ENCODE assay signal across 18 cellular contexts in the genomic region with DNA sequence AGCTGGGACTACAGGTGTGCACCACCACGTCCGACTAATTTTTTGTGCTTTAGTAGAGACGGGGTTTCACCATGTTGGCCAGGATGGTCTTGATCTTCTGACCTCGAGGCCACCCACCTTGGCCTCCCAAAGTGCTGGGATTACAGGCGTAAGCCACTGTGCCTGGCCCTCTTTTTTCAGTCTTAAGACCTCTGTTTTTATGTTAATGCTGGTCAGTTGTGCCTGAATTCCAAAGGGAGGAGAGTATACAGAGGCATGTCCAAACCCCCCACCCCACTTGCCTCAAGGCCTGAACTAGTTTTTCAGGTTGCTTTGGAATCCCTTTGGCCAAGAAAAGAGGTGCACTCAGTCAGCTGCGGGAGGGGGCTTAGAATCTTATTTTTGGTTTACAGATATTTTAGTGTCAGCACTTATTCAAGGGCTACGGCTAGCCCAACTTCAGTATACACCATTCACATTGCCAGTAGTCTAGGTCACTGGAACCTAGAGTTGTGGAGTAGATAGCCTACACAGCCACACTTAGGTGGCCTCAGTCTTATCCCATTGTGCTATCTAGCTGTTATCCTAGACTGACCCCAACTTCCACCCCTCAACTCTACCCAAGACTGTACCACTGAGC.
DNase-seq lines count a peak whose midpoint lies in the region; ATAC-seq and TF ChIP-seq lines count a peak whose summit lies in the region.
"Had no signal": no experiment of that assay in that cellular context is flagged by ENCODE, and none has a peak within 500 bp of the region (broad histone marks: within the 10 kb centered on the region; RNA-seq: fewer than 3 reads in every experiment).

No MANE protein-coding gene starts in this region.

- H3F3A ChIP-seq in GM23338 (replicated peaks; ENCODE audit: low read depth) (no peaks in the 10 kb centered on the region), smooth muscle cell (ENCODE audit: low read depth) (peaks cover 11% of the 10 kb centered on the region)

- H3K27ac Mint-ChIP-seq in GM23338 (peak overlapping the region; percentile 13; the same call in 1 of the 2 replicates), WTC11 (0 out of 2 replicates have a peak overlapping the region, but pooled peaks have one; percentile 26)
- H3K27ac Mint-ChIP-seq: CD4-positive, CD25-positive, alpha-beta regulatory T cell had no signal

- peak overlapping the region; percentile 18 for H3K4me3 ChIP-seq in GM23338
- H3K4me3 ChIP-seq in iPS-20b (ENCODE audit: low read length) = peak overlapping the region; percentile 16
- no peak overlapping the region for H3K4me3 ChIP-seq in smooth muscle cell
- no peak overlapping the region for H3K4me3 ChIP-seq in breast epithelium

- DNase-seq in GM23338 (ENCODE audit: low spot score) = peak; percentile 74
- DNase-seq in WTC11 (ENCODE audit: low spot score) = peak; percentile 37
- DNase-seq in smooth muscle cell (lab: John Stamatoyannopoulos, UW; ENCODE audit: unreplicated experiment) = no peak
- no peak for DNase-seq in breast epithelium (ENCODE audit: low spot score in 2 of 2)
- DNase-seq in cortex of kidney (lab: John Stamatoyannopoulos, UW) = no peak
- no peak for DNase-seq in T-helper 2 cell
- DNase-seq: BE2C; CD4-positive, CD25-positive, alpha-beta regulatory T cell; DMS79; KBM-7; MM.1S; NCI-H1048; NCI-H1417 treated with DMSO at 0.1 percent for 48 hours; NCI-H187; NCI-H446; NCI-H526; Right ventricle myocardium superior had no signal

- H4K20me1 ChIP-seq in GM23338 (replicated peaks; ENCODE audit: insufficient read depth) = no peaks in the 10 kb centered on the region
- H4K20me1 ChIP-seq in smooth muscle cell (ENCODE audit: low read depth) = no peaks in the 10 kb centered on the region

- H3K9me2 ChIP-seq in GM23338 (ENCODE audit: insufficient read depth) = no peaks in the 10 kb centered on the region

- H3K4me3 Mint-ChIP-seq in GM23338 = no peak overlapping the region; the same call in 2 of the 3 replicates
- H3K4me3 Mint-ChIP-seq in WTC11 = no peak overlapping the region
- H3K4me3 Mint-ChIP-seq: CD4-positive, CD25-positive, alpha-beta regulatory T cell had no signal

- intact Hi-C loops in breast epithelium (cut with DNase I; ENCODE audit: low total_unique reads) = no loop called here

- H3K27me3 ChIP-seq in GM23338 (ENCODE audit: insufficient read depth) = no peaks in the 10 kb centered on the region
- H3K27me3 ChIP-seq in iPS-20b (ENCODE audit: insufficient read depth, low read length) = no peaks in the 10 kb centered on the region
- no peaks in the 10 kb centered on the region for H3K27me3 ChIP-seq in smooth muscle cell (ENCODE audit: low read depth)
- H3K27me3 ChIP-seq in breast epithelium = no peaks in the 10 kb centered on the region
- H3K27me3 ChIP-seq: BE2C had no signal

- H3K36me3 ChIP-seq in GM23338 (ENCODE audit: insufficient read depth) (no peaks in the 10 kb centered on the region), iPS-20b (ENCODE audit: insufficient read depth, low read depth, low read length) (no peaks in the 10 kb centered on the region), smooth muscle cell (ENCODE audit: low read depth) (no peaks in the 10 kb centered on the region), breast epithelium (no peaks in the 10 kb centered on the region)
- H3K36me3 ChIP-seq: BE2C had no signal

- TF ChIP-seq POLR2A in breast epithelium (IDR thresholded peaks at IDR 0.05) = no peak

- peak overlapping the region; percentile 59 for H3K27ac ChIP-seq in GM23338 (ENCODE audit: low read depth)
- H3K27ac ChIP-seq in iPS-20b (ENCODE audit: low read length) = peak overlapping the region; percentile 78
- H3K27ac ChIP-seq in smooth muscle cell (ENCODE audit: low read depth) = peak overlapping the region; percentile 60
- H3K27ac ChIP-seq in breast epithelium = no peak overlapping the region

- H3K9ac ChIP-seq in iPS-20b (ENCODE audit: low read depth, low read length) = 0 out of 2 replicates have a peak overlapping the region, but pooled peaks have one; percentile 46
- H3K9ac ChIP-seq in smooth muscle cell (ENCODE audit: low read depth) = no peak overlapping the region

- H3K9me3 ChIP-seq in iPS-20b (ENCODE audit: insufficient read depth, low read depth, low read length) (no peaks in the 10 kb centered on the region), smooth muscle cell (replicated peaks; ENCODE audit: low read depth) (no peaks in the 10 kb centered on the region), breast epithelium (no peaks in the 10 kb centered on the region)
- H3K9me3 ChIP-seq: BE2C had no signal

- 77% methylated on average over 7 of the region's 7 CpGs for WGBS in smooth muscle cell (ENCODE audit: low lambda C conversion rate)

- POLR2A ChIA-PET in WTC11 (lab: Charles Lee) = interaction anchor here (0.9 kb wide), 1 partner anchor 134 kb away, joined by 3 read pairs; no protein-coding TSS in a partner anchor

- H3K9me3 Mint-ChIP-seq in GM23338 (no peaks in the 10 kb centered on the region; the same call in 2 of the 3 replicates), WTC11 (peaks cover 3% of the 10 kb centered on the region; the same call in 1 of the 2 replicates)
- H3K9me3 Mint-ChIP-seq: CD4-positive, CD25-positive, alpha-beta regulatory T cell had no signal

- H3K79me2 ChIP-seq in GM23338 (replicated peaks; ENCODE audit: insufficient read depth) = no peaks in the 10 kb centered on the region
- H3K79me2 ChIP-seq in smooth muscle cell (ENCODE audit: low read depth) = no peaks in the 10 kb centered on the region

- no peak for TF ChIP-seq CTCF in GM23338 (conservative IDR thresholded peaks at IDR 0.05; ENCODE audit: low read depth in 2 of 2)
- TF ChIP-seq CTCF in WTC11 (IDR thresholded peaks at IDR 0.05) = no peak
- TF ChIP-seq CTCF in smooth muscle cell (IDR thresholded peaks at IDR 0.05; ENCODE audit: borderline replicate concordance, insufficient read depth, poor library complexity, severe bottlenecking) = no peak
- TF ChIP-seq CTCF in breast epithelium (IDR thresholded peaks at IDR 0.05) = no peak

- H3K27me3 Mint-ChIP-seq in GM23338 (ENCODE audit: insufficient read depth, low read depth, poor library complexity) = peaks cover 9% of the 10 kb centered on the region
- H3K27me3 Mint-ChIP-seq in WTC11 (ENCODE audit: low read depth) = no peaks in the 10 kb centered on the region

- H2AFZ ChIP-seq in GM23338 = no peak overlapping the region
- H2AFZ ChIP-seq in smooth muscle cell (ENCODE audit: low read depth) = no peak overlapping the region

- CTCF ChIA-PET in WTC11 (lab: Charles Lee) = no interaction called here

- H3K4me2 ChIP-seq in GM23338 (peak overlapping the region; percentile 47), smooth muscle cell (peak overlapping the region; percentile 16)

- ATAC-seq in GM23338 (peak; percentile 77), WTC11 (peak; percentile 71)

- H3K4me1 Mint-ChIP-seq in GM23338 = peaks cover 41% of the 10 kb centered on the region
- peaks cover 52% of the 10 kb centered on the region for H3K4me1 Mint-ChIP-seq in WTC11
- H3K4me1 Mint-ChIP-seq: CD4-positive, CD25-positive, alpha-beta regulatory T cell had no signal

- no peaks in the 10 kb centered on the region for H3K36me3 Mint-ChIP-seq in GM23338 (ENCODE audit: low read depth)
- no peaks in the 10 kb centered on the region for H3K36me3 Mint-ChIP-seq in WTC11
- H3K36me3 Mint-ChIP-seq: CD4-positive, CD25-positive, alpha-beta regulatory T cell had no signal

- peaks cover 33% of the 10 kb centered on the region for H3K4me1 ChIP-seq in GM23338 (ENCODE audit: insufficient read depth)
- peaks cover 25% of the 10 kb centered on the region for H3K4me1 ChIP-seq in iPS-20b (ENCODE audit: insufficient read depth, low read length)
- peaks cover 29% of the 10 kb centered on the region for H3K4me1 ChIP-seq in smooth muscle cell (ENCODE audit: low read depth)
- H3K4me1 ChIP-seq in breast epithelium = no peaks in the 10 kb centered on the region

TF ChIP-seq in GM23338, 12 proteins besides CTCF, POLR2A, EP300 and RAD21 (continues in another document):
- no peak for TF ChIP-seq NANOG (IDR thresholded peaks at IDR 0.05; ENCODE audit: borderline replicate concordance)

TF ChIP-seq in WTC11, 78 proteins besides CTCF, POLR2A, EP300 and RAD21 (continues in another document):
- TF ChIP-seq, protein P1, sequence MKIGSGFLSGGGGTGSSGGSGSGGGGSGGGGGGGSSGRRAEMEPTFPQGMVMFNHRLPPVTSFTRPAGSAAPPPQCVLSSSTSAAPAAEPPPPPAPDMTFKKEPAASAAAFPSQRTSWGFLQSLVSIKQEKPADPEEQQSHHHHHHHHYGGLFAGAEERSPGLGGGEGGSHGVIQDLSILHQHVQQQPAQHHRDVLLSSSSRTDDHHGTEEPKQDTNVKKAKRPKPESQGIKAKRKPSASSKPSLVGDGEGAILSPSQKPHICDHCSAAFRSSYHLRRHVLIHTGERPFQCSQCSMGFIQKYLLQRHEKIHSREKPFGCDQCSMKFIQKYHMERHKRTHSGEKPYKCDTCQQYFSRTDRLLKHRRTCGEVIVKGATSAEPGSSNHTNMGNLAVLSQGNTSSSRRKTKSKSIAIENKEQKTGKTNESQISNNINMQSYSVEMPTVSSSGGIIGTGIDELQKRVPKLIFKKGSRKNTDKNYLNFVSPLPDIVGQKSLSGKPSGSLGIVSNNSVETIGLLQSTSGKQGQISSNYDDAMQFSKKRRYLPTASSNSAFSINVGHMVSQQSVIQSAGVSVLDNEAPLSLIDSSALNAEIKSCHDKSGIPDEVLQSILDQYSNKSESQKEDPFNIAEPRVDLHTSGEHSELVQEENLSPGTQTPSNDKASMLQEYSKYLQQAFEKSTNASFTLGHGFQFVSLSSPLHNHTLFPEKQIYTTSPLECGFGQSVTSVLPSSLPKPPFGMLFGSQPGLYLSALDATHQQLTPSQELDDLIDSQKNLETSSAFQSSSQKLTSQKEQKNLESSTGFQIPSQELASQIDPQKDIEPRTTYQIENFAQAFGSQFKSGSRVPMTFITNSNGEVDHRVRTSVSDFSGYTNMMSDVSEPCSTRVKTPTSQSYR (CRISPR knock-in tag; IDR thresholded peaks at IDR 0.05) = peak; percentile 68; the same call in 1 of the 2 replicates
- no peak for TF ChIP-seq ZNF138 (CRISPR knock-in tag; conservative IDR thresholded peaks at IDR 0.05)
- TF ChIP-seq, protein P2, sequence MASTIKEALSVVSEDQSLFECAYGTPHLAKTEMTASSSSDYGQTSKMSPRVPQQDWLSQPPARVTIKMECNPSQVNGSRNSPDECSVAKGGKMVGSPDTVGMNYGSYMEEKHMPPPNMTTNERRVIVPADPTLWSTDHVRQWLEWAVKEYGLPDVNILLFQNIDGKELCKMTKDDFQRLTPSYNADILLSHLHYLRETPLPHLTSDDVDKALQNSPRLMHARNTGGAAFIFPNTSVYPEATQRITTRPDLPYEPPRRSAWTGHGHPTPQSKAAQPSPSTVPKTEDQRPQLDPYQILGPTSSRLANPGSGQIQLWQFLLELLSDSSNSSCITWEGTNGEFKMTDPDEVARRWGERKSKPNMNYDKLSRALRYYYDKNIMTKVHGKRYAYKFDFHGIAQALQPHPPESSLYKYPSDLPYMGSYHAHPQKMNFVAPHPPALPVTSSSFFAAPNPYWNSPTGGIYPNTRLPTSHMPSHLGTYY (CRISPR knock-in tag; IDR thresholded peaks at IDR 0.05) = peak; percentile 68; the same call in 1 of the 2 replicates

Comparison
In these comparisons a context has a peak if more than half of its experiments do, and no peak if none do; other contexts are left out.
1. DNase-seq: peak in GM23338 (single experiment) and WTC11 (single experiment); none in smooth muscle cell (single experiment), breast epithelium (0 of 2), cortex of kidney (single experiment) and T-helper 2 cell (0 of 5).
2. H3K27ac ChIP-seq: peak in GM23338 (single experiment), iPS-20b (single experiment) and smooth muscle cell (single experiment); none in breast epithelium (0 of 2).
3. H3K4me3 ChIP-seq: peak in GM23338 (single experiment) and iPS-20b (single experiment); none in smooth muscle cell (single experiment) and breast epithelium (0 of 3).